ENCODE assay signal across 8 cellular contexts in the genomic region with DNA sequence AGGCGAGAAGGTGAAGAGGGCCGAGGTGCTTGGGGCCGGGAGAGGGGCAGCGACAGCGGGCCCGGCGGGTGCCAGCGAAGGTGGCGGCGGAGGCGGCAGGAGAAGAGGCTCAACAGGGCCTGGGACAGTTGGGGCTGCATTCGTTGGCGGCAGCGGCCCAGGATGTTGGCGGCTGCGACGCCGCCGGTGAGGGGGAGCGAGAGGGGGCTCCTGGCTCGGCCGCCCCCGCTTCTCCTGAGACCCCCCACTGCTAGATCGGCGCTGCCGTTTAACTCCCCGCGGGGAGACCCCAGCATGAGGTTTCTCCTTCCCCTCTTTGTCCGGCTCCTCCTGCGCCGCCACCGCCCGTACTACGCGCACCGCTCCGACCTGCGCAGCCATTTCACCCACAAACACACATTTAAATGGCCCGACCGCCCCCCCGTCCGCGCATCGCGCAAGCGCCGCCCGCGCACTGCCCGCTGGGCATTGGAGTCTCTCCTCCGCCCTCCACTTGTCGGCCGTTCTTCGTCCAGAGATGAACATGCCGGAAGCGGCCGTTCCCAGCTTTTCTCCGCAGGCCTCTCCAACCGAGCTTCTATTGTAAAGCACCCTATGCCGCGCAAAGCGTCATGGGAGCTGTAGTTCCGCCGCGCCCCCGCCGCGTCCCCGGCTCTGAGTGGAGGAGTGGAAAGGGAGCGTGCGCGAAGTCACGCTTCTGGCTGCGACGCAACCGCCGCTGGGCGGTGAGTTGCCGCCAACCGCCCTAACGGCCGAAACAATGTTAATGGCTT. TPM values are rescaled to one million over a fixed set of nuclear protein-coding genes. Genes with fewer than 3 reads are reported as not detected.
DNase-seq lines count a peak whose midpoint lies in the region; ATAC-seq and TF ChIP-seq lines count a peak whose summit lies in the region.

A gene (minus strand): TSS at position 589 of the 773 bp plus-strand sequence. CDS start 64 bp downstream, at position 525.

- H3K27me3 Mint-ChIP-seq in IgD-negative memory B cell: no peaks in the 10 kb centered on the region

- intact Hi-C loops in mucosa of descending colon (cut with DNase I, micrococcal nuclease): loop anchor here in 1 of 2 donors (10.0 kb wide), 1 partner anchor 57 kb away; a partner anchor contains a TSS

- peaks cover 0 to 1% (median 0%) of the 10 kb centered on the region in 3 donors for H3K9me3 Mint-ChIP-seq in IgD-negative memory B cell

- DNase-seq in DMS114 treated with DMSO at 0.1 percent for 48 hours (lab: John Stamatoyannopoulos, UW; ENCODE audit: unreplicated experiment): peak; percentile 98
- peak; percentile 72 for DNase-seq in OCI-M2 (lab: John Stamatoyannopoulos, UW; ENCODE audit: unreplicated experiment)
- peak; percentile 93 for DNase-seq in activated T-cell treated with anti-CD3 and anti-CD28 coated beads for 4 hours
- DNase-seq in epithelial cell of esophagus (ENCODE audit: low read depth): peak; percentile 100
- DNase-seq in mucosa of descending colon: peak; percentile 99
- DNase-seq in stimulated activated CD8-positive, alpha-beta memory T cell treated with anti-CD3 and anti-CD28 coated beads, Interleukin-4, amount 100 ng/mL, for 24 hours (ENCODE audit: low read depth): peak; percentile 96

- no peaks in the 10 kb centered on the region for H3K9me3 ChIP-seq in mucosa of descending colon

- peak; percentile 18 for TF ChIP-seq CTCF in epithelial cell of esophagus (IDR thresholded peaks at IDR 0.05; ENCODE audit: insufficient read depth, low read depth, low read length, missing control alignments)
- peak; percentile 42 for TF ChIP-seq CTCF in mucosa of descending colon (IDR thresholded peaks at IDR 0.05)

- H3K4me3 ChIP-seq in epithelial cell of esophagus (ENCODE audit: low read length): peak within 1 kb of the TSS; percentile 90
- peak within 1 kb of the TSS; percentile 97 for H3K4me3 ChIP-seq in mucosa of descending colon

- peaks cover 5% of the 10 kb centered on the region for H3K36me3 ChIP-seq in mucosa of descending colon (ENCODE audit: low read depth)

- H3K4me1 Mint-ChIP-seq in IgD-negative memory B cell: peaks cover 15 to 27% (median 15%) of the 10 kb centered on the region in 3 donors

- peaks cover 34% of the 10 kb centered on the region for H3K4me1 ChIP-seq in mucosa of descending colon (ENCODE audit: low read depth)

- peaks cover 3% of the 10 kb centered on the region for H3K36me3 Mint-ChIP-seq in IgD-negative memory B cell

- H3K27ac Mint-ChIP-seq in IgD-negative memory B cell: peak within 1 kb of the TSS; percentile 93 to 99 (median 95)

- H3K4me3 Mint-ChIP-seq in IgD-negative memory B cell: peak within 1 kb of the TSS; percentile 95 to 98 (median 96)

- peak; percentile 93 for ATAC-seq in GM21529 (IDR thresholded peaks at IDR 0.05; ENCODE audit: unreplicated experiment)
- peak; percentile 92 for ATAC-seq in mucosa of descending colon

RNA-seq across cellular contexts. Expression of the gene that starts here (rescaled TPM):
- 36.6 TPM for polyA plus RNA-seq in IgD-negative memory B cell
- total RNA-seq in mucosa of descending colon: 10 to 100 TPM; 24.1 to 36.5 (median 28.3) TPM

Comparison
In these comparisons a context has a peak if more than half of its experiments do, and no peak if none do; other contexts are left out.
1. Peak in every context shown above with its lines: DNase-seq, ATAC-seq and H3K4me3 ChIP-seq.